ENCODE assay signal across 8 cellular contexts in genomic region chr9:15306757-15307522, GRCh38. TPM values are rescaled to one million over a fixed set of nuclear protein-coding genes. Genes with fewer than 3 reads are reported as not detected.
DNase-seq lines count a peak whose midpoint lies in the region; ATAC-seq and TF ChIP-seq lines count a peak whose summit lies in the region.

TSS of gene TTC39B (minus strand) at chr9:15307216. CDS start at chr9:15307125, 91 bp downstream.

- H3K79me2 ChIP-seq in GM23338 (replicated peaks; ENCODE audit: insufficient read depth) (peaks cover 25% of the 10 kb centered on the region), Karpas-422 (ENCODE audit: low read length) (no peaks in the 10 kb centered on the region)

- no peak within 1 kb of the TSS for H2BK120ac ChIP-seq in neuronal stem cell (ENCODE audit: low read depth, low read length)

- H4K8ac ChIP-seq in neuronal stem cell (ENCODE audit: low read depth, low read length): no peak within 1 kb of the TSS

- H3K9ac ChIP-seq in Karpas-422 (ENCODE audit: low read length) (peak within 1 kb of the TSS; percentile 50), neuronal stem cell (ENCODE audit: low read depth, low read length, poor library complexity) (peak within 1 kb of the TSS; percentile 86), subcutaneous abdominal adipose tissue (ENCODE audit: low read length in 5 of 5) (peak within 1 kb of the TSS in 4 of 5 donors; percentile 81 to 85 (median 84))

- peaks cover 8% of the 10 kb centered on the region; the same call in 1 of the 2 replicates for H3F3A ChIP-seq in GM23338 (replicated peaks; ENCODE audit: low read depth)

- no peaks in the 10 kb centered on the region for H3K9me3 Mint-ChIP-seq in GM23338

- no peak within 1 kb of the TSS for H3K14ac ChIP-seq in neuronal stem cell (ENCODE audit: low read length)

- H3K4ac ChIP-seq in neuronal stem cell (ENCODE audit: low read length): no peak within 1 kb of the TSS

- TF ChIP-seq EP300 in gastroesophageal sphincter (IDR thresholded peaks at IDR 0.05): no peak

- peak; percentile 74 to 82 for TF ChIP-seq POLR2A in gastroesophageal sphincter (IDR thresholded peaks at IDR 0.05)

- no peaks in the 10 kb centered on the region for H3K9me3 ChIP-seq in Karpas-422 (ENCODE audit: low read length)
- H3K9me3 ChIP-seq in gastroesophageal sphincter: no peaks in the 10 kb centered on the region
- H3K9me3 ChIP-seq in neuronal stem cell (replicated peaks in 1 of 2; ENCODE audit: control insufficient read depth in 2 of 2, insufficient read depth in 1 of 2, low read depth in 1 of 2, low read length in 2 of 2): no peaks in the 10 kb centered on the region
- no peaks in the 10 kb centered on the region for H3K9me3 ChIP-seq in subcutaneous abdominal adipose tissue (ENCODE audit: control insufficient read depth in 5 of 5, low read length in 5 of 5)

- H2BK12ac ChIP-seq in neuronal stem cell (ENCODE audit: low read length): peak within 1 kb of the TSS; percentile 68

- H3K27me3 Mint-ChIP-seq in GM23338 (ENCODE audit: insufficient read depth, low read depth, poor library complexity): peaks cover 8% of the 10 kb centered on the region

- peak within 1 kb of the TSS; percentile 97 for H3K18ac ChIP-seq in neuronal stem cell (ENCODE audit: low read length)

- H3K27me3 ChIP-seq in GM23338 (ENCODE audit: insufficient read depth) (peaks cover 11% of the 10 kb centered on the region; the same call in 1 of the 2 replicates), Karpas-422 (ENCODE audit: low read length) (no peaks in the 10 kb centered on the region), gastroesophageal sphincter (no peaks in the 10 kb centered on the region), neuronal stem cell (ENCODE audit: control insufficient read depth in 3 of 3, insufficient read depth in 3 of 3, low read depth in 1 of 3, low read length in 3 of 3) (peaks cover 0 to 7% (median 4%) of the 10 kb centered on the region in 3 experiments), subcutaneous abdominal adipose tissue (ENCODE audit: control insufficient read depth in 5 of 5, insufficient read depth in 4 of 5, low read length in 5 of 5) (no peaks in the 10 kb centered on the region)

- H4K91ac ChIP-seq in neuronal stem cell (ENCODE audit: low read depth, low read length, poor library complexity): no peak within 1 kb of the TSS

- H3K27ac ChIP-seq in GM23338 (ENCODE audit: low read depth) (peak within 1 kb of the TSS; percentile 91), Karpas-422 (ENCODE audit: low read length) (no peak within 1 kb of the TSS), gastroesophageal sphincter (peak within 1 kb of the TSS; percentile 74 to 93 (median 92)), neuronal stem cell (replicated peaks; ENCODE audit: low read length) (peak within 1 kb of the TSS; percentile 73), subcutaneous abdominal adipose tissue (ENCODE audit: low read depth, low read length) (peak within 1 kb of the TSS; percentile 55)

- H3K9me2 ChIP-seq in GM23338 (ENCODE audit: insufficient read depth): no peaks in the 10 kb centered on the region
- H3K9me2 ChIP-seq in Karpas-422 (replicated peaks; ENCODE audit: insufficient read depth, low read length): no peaks in the 10 kb centered on the region

- H3K4me3 ChIP-seq in GM23338: peak within 1 kb of the TSS; percentile 91
- H3K4me3 ChIP-seq in Karpas-422 (ENCODE audit: low read length): peak within 1 kb of the TSS; percentile 63
- peak within 1 kb of the TSS; percentile 82 to 91 for H3K4me3 ChIP-seq in gastroesophageal sphincter
- H3K4me3 ChIP-seq in neuronal stem cell (ENCODE audit: low read length in 2 of 2): peak within 1 kb of the TSS; percentile 93 to 94
- peak within 1 kb of the TSS; percentile 70 to 92 (median 90) for H3K4me3 ChIP-seq in subcutaneous abdominal adipose tissue (ENCODE audit: low read depth in 1 of 5, low read length in 5 of 5)

- 0% methylated on average over 8 of the region's 67 CpGs; no CpG with 5 or more reads in 1 of the 2 donors for WGBS in gastroesophageal sphincter (ENCODE audit: low coverage in 1 of 2), 2 donors
- no CpG with 5 or more reads among the region's 67 CpGs for WGBS in neuronal stem cell (ENCODE audit: extremely low coverage in 2 of 2, insufficient read length in 2 of 2, insufficient replicate concordance in 1 of 2), 2 donors

- H2AFZ ChIP-seq in GM23338 (peak within 1 kb of the TSS; percentile 97), Karpas-422 (ENCODE audit: low read length) (peak within 1 kb of the TSS; percentile 96), neuronal stem cell (ENCODE audit: low read length) (peak within 1 kb of the TSS; percentile 100)

- peak; percentile 95 for DNase-seq in EH (ENCODE audit: low read depth)
- DNase-seq in GM23338 (ENCODE audit: low spot score): peak; percentile 98
- peak; percentile 85 for DNase-seq in Karpas-422
- peak; percentile 63 for DNase-seq in SHP77 treated with DMSO at 0.1 percent for 48 hours (lab: John Stamatoyannopoulos, UW)
- peak; percentile 19 to 56 (median 36) for DNase-seq in activated naive CD4-positive, alpha-beta T cell (lab: John Stamatoyannopoulos, UW)
- DNase-seq in neuronal stem cell (ENCODE audit: low spot score): peak; percentile 90

- H3K4me2 ChIP-seq in GM23338 (peak within 1 kb of the TSS; percentile 96), Karpas-422 (ENCODE audit: low read depth, low read length, poor library complexity, severe bottlenecking) (peak within 1 kb of the TSS; percentile 63), neuronal stem cell (ENCODE audit: insufficient read depth, low read length, poor library complexity, severe bottlenecking) (peak within 1 kb of the TSS; percentile 87)

- H3K79me1 ChIP-seq in neuronal stem cell (ENCODE audit: low read depth, low read length): no peaks in the 10 kb centered on the region

- peaks cover 18% of the 10 kb centered on the region for H3K4me1 Mint-ChIP-seq in GM23338

- H3K36me3 ChIP-seq in GM23338 (ENCODE audit: insufficient read depth) (no peaks in the 10 kb centered on the region; the same call in 1 of the 2 replicates), Karpas-422 (ENCODE audit: insufficient read depth, low read length) (no peaks in the 10 kb centered on the region), gastroesophageal sphincter (no peaks in the 10 kb centered on the region), neuronal stem cell (replicated peaks in 1 of 2; ENCODE audit: control insufficient read depth in 2 of 2, insufficient read depth in 2 of 2, low read length in 2 of 2) (no peaks in the 10 kb centered on the region), subcutaneous abdominal adipose tissue (ENCODE audit: control insufficient read depth in 5 of 5, insufficient read depth in 5 of 5, low read length in 5 of 5) (no peaks in the 10 kb centered on the region)

- ATAC-seq in GM23338 (peak; percentile 91), gastroesophageal sphincter (peak; percentile 98)

- H3K4me1 ChIP-seq in GM23338 (ENCODE audit: insufficient read depth) (peaks cover 18% of the 10 kb centered on the region), Karpas-422 (ENCODE audit: low read length) (peaks cover 10% of the 10 kb centered on the region), gastroesophageal sphincter (peaks cover 0 to 25% (median 0%) of the 10 kb centered on the region in 3 donors), neuronal stem cell (ENCODE audit: control insufficient read depth in 2 of 2, insufficient read depth in 1 of 2, low read depth in 1 of 2, low read length in 2 of 2) (peaks cover 4 to 7% of the 10 kb centered on the region in 2 donors), subcutaneous abdominal adipose tissue (ENCODE audit: control insufficient read depth in 5 of 5, insufficient read depth in 5 of 5, low read length in 5 of 5) (peaks cover 3 to 22% (median 17%) of the 10 kb centered on the region in 5 donors)

- H3K4me3 Mint-ChIP-seq in GM23338: peak within 1 kb of the TSS; percentile 96

- peaks cover 9% of the 10 kb centered on the region for H3K36me3 Mint-ChIP-seq in GM23338 (ENCODE audit: low read depth)

- H2BK15ac ChIP-seq in neuronal stem cell (ENCODE audit: low read length): peak within 1 kb of the TSS; percentile 89

- H2BK5ac ChIP-seq in neuronal stem cell (ENCODE audit: low read length): peak within 1 kb of the TSS; percentile 82

- H4K20me1 ChIP-seq in GM23338 (replicated peaks; ENCODE audit: insufficient read depth) (no peaks in the 10 kb centered on the region), Karpas-422 (ENCODE audit: insufficient read depth, low read depth, low read length) (no peaks in the 10 kb centered on the region)

- TF ChIP-seq CTCF in GM23338 (conservative IDR thresholded peaks at IDR 0.05; ENCODE audit: low read depth in 2 of 2): peak in 1 of 2 experiments; percentile 19; a peak in 1 of 4 replicates
- peak in 1 of 4 experiments; percentile 53 for TF ChIP-seq CTCF in gastroesophageal sphincter (IDR thresholded peaks at IDR 0.05)

- H3K27ac Mint-ChIP-seq in GM23338: peak within 1 kb of the TSS; percentile 94

- H2AK5ac ChIP-seq in neuronal stem cell (ENCODE audit: low read depth, low read length): no peak within 1 kb of the TSS

- peak within 1 kb of the TSS; percentile 81 for H3K23ac ChIP-seq in neuronal stem cell (ENCODE audit: low read depth, low read length, poor library complexity)

TF ChIP-seq in GM23338, 12 proteins besides CTCF, POLR2A, EP300 and RAD21:
- TF ChIP-seq NANOG (IDR thresholded peaks at IDR 0.05; ENCODE audit: borderline replicate concordance) (no peak), POLR2AphosphoS5 (IDR thresholded peaks at IDR 0.05; ENCODE audit: low read depth) (peak; percentile 85)
TF ChIP-seq in GM23338: peak in this region for 1.

RNA-seq across cellular contexts. Expression of gene TTC39B, which starts in this region (rescaled TPM):
- 11.0 and 11.1 TPM in 2 replicates for total RNA-seq in GM23338 (2014; rRNA removed; shearing (Covaris generic))
- 2.8 and 4.7 TPM in 2 replicates for polyA plus RNA-seq in GM23338 (2016; fragmentation: Nextera tagmentation; extraction: Ambion mirVana)
- 0.04 TPM in 2 replicates for total RNA-seq in Karpas-422 (2014; rRNA removed; shearing (Covaris generic); ENCODE audit: low replicate concordance)
- total RNA-seq in gastroesophageal sphincter: 10 to 100 TPM in 3 of 4 donors, 1 to 10 TPM in 1; 9.0 to 15.4 (median 11.8) TPM
- 2.0 TPM for polyA plus RNA-seq in neuronal stem cell (2013, experiment 1 of 2)
- 1.7 TPM for polyA plus RNA-seq in neuronal stem cell (2013, experiment 2 of 2)

Comparison
In these comparisons a context has a peak if more than half of its experiments do, and no peak if none do; other contexts are left out.
1. Peak in DNase-seq, H3K4me3 ChIP-seq, H3K9ac ChIP-seq and H3K4me2 ChIP-seq in Karpas-422; RNA of the gene not detected or under 1 TPM.
2. DNase-seq: peak in every context shown above with its lines; median percentile 98 in GM23338; 95 in EH; 90 in neuronal stem cell; 85 in Karpas-422; 63 in SHP77 treated with DMSO at 0.1 percent for 48 hours; 36 in activated naive CD4-positive, alpha-beta T cell.